Comparison of ENCODE assay signal across 19 cellular contexts in the genomic region with DNA sequence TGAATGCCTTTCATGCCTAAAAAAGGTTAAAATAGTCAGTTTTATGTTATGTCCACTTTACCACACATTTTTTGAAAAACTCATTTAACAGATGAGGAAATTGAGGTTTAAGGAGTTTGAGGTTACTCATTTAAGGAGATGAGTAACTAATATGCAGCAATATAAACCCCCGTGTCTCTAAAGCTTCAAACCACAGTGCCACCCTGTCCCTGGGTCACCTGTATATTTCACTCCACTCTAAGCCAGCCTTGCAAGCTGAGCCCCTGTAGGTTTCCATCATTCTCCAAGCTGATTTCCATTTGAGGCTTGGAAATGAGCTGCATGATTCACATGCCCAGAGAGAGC.
DNase-seq lines count a peak whose midpoint lies in the region; ATAC-seq and TF ChIP-seq lines count a peak whose summit lies in the region.
"Had no signal": no experiment of that assay in that cellular context is flagged by ENCODE, and none has a peak within 500 bp of the region (broad histone marks: within the 10 kb centered on the region; RNA-seq: fewer than 3 reads in every experiment).

No MANE protein-coding gene starts in this region.

- CTCF ChIA-PET in SK-N-SH (lab: Yijun Ruan, JAX), result interaction anchor here (0.8 kb wide), 1 partner anchor 12 kb away, joined by 3 read pairs; no protein-coding TSS in a partner anchor

- H3K4me2 ChIP-seq in SK-N-SH, result peak overlapping the region; percentile 53

- H3K79me2 ChIP-seq in SK-N-SH (ENCODE audit: insufficient read depth), result peaks cover 75% of the 10 kb centered on the region

- WGBS in SK-N-SH (ENCODE audit: low lambda C conversion rate), result 47% methylated on average over 1 of the region's 1 CpG

- peaks cover 17% of the 10 kb centered on the region for H3F3A ChIP-seq in SK-N-SH (replicated peaks; ENCODE audit: insufficient read depth)

- H3K27me3 ChIP-seq in SK-N-SH (ENCODE audit: insufficient read depth) (no peaks in the 10 kb centered on the region), SJCRH30 (no peaks in the 10 kb centered on the region), lower lobe of right lung (ENCODE audit: low read depth) (no peaks in the 10 kb centered on the region), stomach smooth muscle (ENCODE audit: control insufficient read depth in 1 of 2, insufficient read depth in 2 of 2, low read length in 2 of 2) (no peaks in the 10 kb centered on the region)

- H4K20me1 ChIP-seq in SK-N-SH (ENCODE audit: insufficient read depth), result no peaks in the 10 kb centered on the region; the same call in 1 of the 2 replicates

- intact Hi-C loops in lower lobe of right lung (cut with DNase I), result no loop called here

- ATAC-seq in SK-N-SH treated with all-trans-retinoic acid at 6 μM for 48 hours, result no peak
- ATAC-seq in lower lobe of right lung, result peak in 1 of 2 donors; percentile 12
- ATAC-seq in GM21447 (IDR thresholded peaks at IDR 0.05; ENCODE audit: unreplicated experiment), result no peak
- ATAC-seq: T-cell had no signal

- DNase-seq in SK-N-SH (no peak), SJCRH30 (no peak), lower lobe of right lung (no peak), NCI-H1092 (lab: John Stamatoyannopoulos, UW) (no peak), islet precursor cell (no peak)
- DNase-seq: 8988T; activated CD4-positive, alpha-beta T cell treated with anti-CD3 and anti-CD28 coated beads, Interleukin-2, amount 50 U/mL, for 1 hour; activated naive CD4-positive, alpha-beta T cell; activated T-cell treated with anti-CD3 and anti-CD28 coated beads for 4 hours; cortex of kidney; left cardiac atrium; NCI-H1694 treated with DMSO at 0.1 percent for 48 hours; NCI-H2227 treated with DMSO at 0.1 percent for 48 hours; RPMI8226; stimulated activated CD4-positive, alpha-beta T cell treated with anti-CD3 and anti-CD28 coated beads, Interleukin-4, amount 100 ng/mL, for 24 hours; T-cell had no signal

- POLR2A ChIA-PET in SK-N-SH (lab: Yijun Ruan, JAX), result no interaction called here

- TF ChIP-seq EP300 in SK-N-SH (IDR thresholded peaks at IDR 0.05; ENCODE audit: borderline replicate concordance in 1 of 2, low read depth in 1 of 2, low read length in 1 of 2), result no peak

- H3K9me3 ChIP-seq in SK-N-SH (no peaks in the 10 kb centered on the region), SJCRH30 (replicated peaks) (no peaks in the 10 kb centered on the region), lower lobe of right lung (no peaks in the 10 kb centered on the region), stomach smooth muscle (ENCODE audit: control insufficient read depth in 2 of 2, low read length in 2 of 2) (no peaks in the 10 kb centered on the region)

- H3K27ac ChIP-seq in SK-N-SH (ENCODE audit: low read depth in 2 of 2, low read length in 1 of 2) (peak overlapping the region; percentile 64 to 71; a peak in 3 of 4 replicates), SJCRH30 (peak overlapping the region; percentile 72), lower lobe of right lung (peak overlapping the region; percentile 20), stomach smooth muscle (ENCODE audit: low read length) (peak overlapping the region; percentile 31)

- H3K36me3 ChIP-seq in SK-N-SH (replicated peaks in 1 of 2; ENCODE audit: control insufficient read depth in 1 of 2, insufficient read depth in 2 of 2, low read length in 1 of 2) (peaks cover 14 to 68% of the 10 kb centered on the region in 2 experiments), SJCRH30 (peaks cover 10% of the 10 kb centered on the region; the same call in 1 of the 2 replicates), lower lobe of right lung (peaks cover 10% of the 10 kb centered on the region), stomach smooth muscle (ENCODE audit: control insufficient read depth in 2 of 2, insufficient read depth in 2 of 2, low read length in 2 of 2) (no peaks in the 10 kb centered on the region)

- TF ChIP-seq RAD21 in SK-N-SH (IDR thresholded peaks at IDR 0.05; ENCODE audit: low read length), result no peak

- H3K9ac ChIP-seq in SK-N-SH, result no peak overlapping the region
- H3K9ac ChIP-seq in stomach smooth muscle (ENCODE audit: low read length in 2 of 2), result no peak overlapping the region

- H3K4me3 ChIP-seq in SK-N-SH (ENCODE audit: low read depth in 2 of 2, low read length in 1 of 2) (no peak overlapping the region), SJCRH30 (no peak overlapping the region), lower lobe of right lung (no peak overlapping the region), stomach smooth muscle (ENCODE audit: low read length in 2 of 2) (no peak overlapping the region)

- no peaks in the 10 kb centered on the region for H3K9me2 ChIP-seq in SK-N-SH

- H2AFZ ChIP-seq in SK-N-SH (ENCODE audit: low read depth), result no peak overlapping the region

- H3K4me1 ChIP-seq in SK-N-SH (ENCODE audit: control insufficient read depth in 1 of 2, insufficient read depth in 2 of 2, low read depth in 1 of 2, low read length in 1 of 2), result peaks cover 3 to 19% of the 10 kb centered on the region in 2 experiments; a peak in 2 of 4 replicates
- peaks cover 29% of the 10 kb centered on the region for H3K4me1 ChIP-seq in SJCRH30
- H3K4me1 ChIP-seq in lower lobe of right lung, result peaks cover 32% of the 10 kb centered on the region
- H3K4me1 ChIP-seq in stomach smooth muscle (ENCODE audit: control insufficient read depth, insufficient read depth, low read length), result peaks cover 45% of the 10 kb centered on the region

- TF ChIP-seq CTCF in SK-N-SH (IDR thresholded peaks at IDR 0.05) (no peak), lower lobe of right lung (IDR thresholded peaks at IDR 0.05) (no peak)

TF ChIP-seq in SK-N-SH, 30 proteins besides CTCF, POLR2A, EP300 and RAD21 (continues in another document):
- TF ChIP-seq TAF1 (IDR thresholded peaks at IDR 0.05; ENCODE audit: borderline replicate concordance, low read depth, low read length) (no peak), RFX5 (IDR thresholded peaks at IDR 0.05; ENCODE audit: low read length) (no peak), RXRA (IDR thresholded peaks at IDR 0.05; ENCODE audit: borderline replicate concordance, low read depth) (no peak), GATA2 (CRISPR knock-in tag; IDR thresholded peaks at IDR 0.05) (no peak), FOXJ3 (CRISPR knock-in tag; IDR thresholded peaks at IDR 0.05) (no peak), SMC3 (IDR thresholded peaks at IDR 0.05; ENCODE audit: low read depth, low read length) (no peak), CHD2 (IDR thresholded peaks at IDR 0.05; ENCODE audit: low read length, partially characterized antibody) (no peak), USF1 (IDR thresholded peaks at IDR 0.05; ENCODE audit: borderline replicate concordance, low read depth) (no peak), NFIC (IDR thresholded peaks at IDR 0.05; ENCODE audit: borderline replicate concordance) (no peak), EZH2phosphoT487 (IDR thresholded peaks at IDR 0.05; ENCODE audit: borderline replicate concordance, low read depth) (no peak), FOSL2 (IDR thresholded peaks at IDR 0.05; ENCODE audit: borderline replicate concordance, low read depth) (no peak; the same call in 1 of the 2 replicates)
- TF ChIP-seq, protein P1, sequence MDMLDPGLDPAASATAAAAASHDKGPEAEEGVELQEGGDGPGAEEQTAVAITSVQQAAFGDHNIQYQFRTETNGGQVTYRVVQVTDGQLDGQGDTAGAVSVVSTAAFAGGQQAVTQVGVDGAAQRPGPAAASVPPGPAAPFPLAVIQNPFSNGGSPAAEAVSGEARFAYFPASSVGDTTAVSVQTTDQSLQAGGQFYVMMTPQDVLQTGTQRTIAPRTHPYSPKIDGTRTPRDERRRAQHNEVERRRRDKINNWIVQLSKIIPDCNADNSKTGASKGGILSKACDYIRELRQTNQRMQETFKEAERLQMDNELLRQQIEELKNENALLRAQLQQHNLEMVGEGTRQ (IDR thresholded peaks at IDR 0.05; ENCODE audit: borderline replicate concordance, low read depth, low read length), result no peak

TF ChIP-seq in SK-N-SH treated with all-trans-retinoic acid at 6 μM for 48 hours, 23 proteins besides CTCF, POLR2A, EP300 and RAD21:
- TF ChIP-seq RARB (CRISPR knock-in tag; IDR thresholded peaks at IDR 0.05) (no peak), SNAI2 (CRISPR knock-in tag; IDR thresholded peaks at IDR 0.05) (no peak), ZC3H10 (CRISPR knock-in tag; IDR thresholded peaks at IDR 0.05) (no peak), TOX (CRISPR knock-in tag; IDR thresholded peaks at IDR 0.05; ENCODE audit: borderline replicate concordance) (no peak), ESRRG (CRISPR knock-in tag; IDR thresholded peaks at IDR 0.05) (no peak), ZNF565 (CRISPR knock-in tag; conservative IDR thresholded peaks at IDR 0.05; ENCODE audit: low read depth) (no peak), CSDC2 (CRISPR knock-in tag; IDR thresholded peaks at IDR 0.05) (no peak), ARNTL (CRISPR knock-in tag; IDR thresholded peaks at IDR 0.05; ENCODE audit: borderline replicate concordance, low read depth) (no peak)
- TF ChIP-seq, protein P2, sequence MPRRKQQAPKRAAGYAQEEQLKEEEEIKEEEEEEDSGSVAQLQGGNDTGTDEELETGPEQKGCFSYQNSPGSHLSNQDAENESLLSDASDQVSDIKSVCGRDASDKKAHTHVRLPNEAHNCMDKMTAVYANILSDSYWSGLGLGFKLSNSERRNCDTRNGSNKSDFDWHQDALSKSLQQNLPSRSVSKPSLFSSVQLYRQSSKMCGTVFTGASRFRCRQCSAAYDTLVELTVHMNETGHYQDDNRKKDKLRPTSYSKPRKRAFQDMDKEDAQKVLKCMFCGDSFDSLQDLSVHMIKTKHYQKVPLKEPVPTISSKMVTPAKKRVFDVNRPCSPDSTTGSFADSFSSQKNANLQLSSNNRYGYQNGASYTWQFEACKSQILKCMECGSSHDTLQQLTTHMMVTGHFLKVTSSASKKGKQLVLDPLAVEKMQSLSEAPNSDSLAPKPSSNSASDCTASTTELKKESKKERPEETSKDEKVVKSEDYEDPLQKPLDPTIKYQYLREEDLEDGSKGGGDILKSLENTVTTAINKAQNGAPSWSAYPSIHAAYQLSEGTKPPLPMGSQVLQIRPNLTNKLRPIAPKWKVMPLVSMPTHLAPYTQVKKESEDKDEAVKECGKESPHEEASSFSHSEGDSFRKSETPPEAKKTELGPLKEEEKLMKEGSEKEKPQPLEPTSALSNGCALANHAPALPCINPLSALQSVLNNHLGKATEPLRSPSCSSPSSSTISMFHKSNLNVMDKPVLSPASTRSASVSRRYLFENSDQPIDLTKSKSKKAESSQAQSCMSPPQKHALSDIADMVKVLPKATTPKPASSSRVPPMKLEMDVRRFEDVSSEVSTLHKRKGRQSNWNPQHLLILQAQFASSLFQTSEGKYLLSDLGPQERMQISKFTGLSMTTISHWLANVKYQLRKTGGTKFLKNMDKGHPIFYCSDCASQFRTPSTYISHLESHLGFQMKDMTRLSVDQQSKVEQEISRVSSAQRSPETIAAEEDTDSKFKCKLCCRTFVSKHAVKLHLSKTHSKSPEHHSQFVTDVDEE (CRISPR knock-in tag; IDR thresholded peaks at IDR 0.05), result no peak

Comparison
In these comparisons a context has a peak if more than half of its experiments do, and no peak if none do; other contexts are left out.
1. H3K27ac ChIP-seq: peak in every context shown above with its lines; median percentile 72 in SJCRH30; 68 in SK-N-SH; 31 in stomach smooth muscle; 20 in lower lobe of right lung.